ENCODE assay signal across 10 cellular contexts in genomic region chr11:336666-337002, GRCh38. TPM values are rescaled to one million over a fixed set of nuclear protein-coding genes. Genes with fewer than 3 reads are reported as not detected.
DNase-seq lines count a peak whose midpoint lies in the region; ATAC-seq and TF ChIP-seq lines count a peak whose summit lies in the region.
"Had no signal": no experiment of that assay in that cellular context is flagged by ENCODE, and none has a peak within 500 bp of the region (broad histone marks: within the 10 kb centered on the region; RNA-seq: fewer than 3 reads in every experiment).

No MANE protein-coding gene starts in this region.

- no peaks in the 10 kb centered on the region for H3K27me3 ChIP-seq in HUES64 (ENCODE audit: insufficient read depth, low read length)
- H3K27me3 ChIP-seq in duodenal mucosa (ENCODE audit: control insufficient read depth in 1 of 2, insufficient read depth in 2 of 2, low read length in 2 of 2): no peaks in the 10 kb centered on the region
- peaks cover 0 to 26% (median 3%) of the 10 kb centered on the region in 3 donors for H3K27me3 ChIP-seq in psoas muscle (ENCODE audit: insufficient read depth in 3 of 3, low read length in 2 of 3)
- H3K27me3 ChIP-seq: brain microvascular endothelial cell, gastroesophageal sphincter had no signal

- H3K36me3 ChIP-seq in HUES64 (ENCODE audit: insufficient read depth, low read length) (no peaks in the 10 kb centered on the region), duodenal mucosa (ENCODE audit: control insufficient read depth in 1 of 2, insufficient read depth in 2 of 2, low read length in 2 of 2) (no peaks in the 10 kb centered on the region), psoas muscle (ENCODE audit: insufficient read depth in 1 of 2, low read depth in 1 of 2) (no peaks in the 10 kb centered on the region)
- H3K36me3 ChIP-seq: brain microvascular endothelial cell, gastroesophageal sphincter had no signal

- intact Hi-C loops in psoas muscle (cut with DNase I): no loop called here

- no peak for TF ChIP-seq CTCF in psoas muscle (IDR thresholded peaks at IDR 0.05)

- DNase-seq in psoas muscle (no peak), HPDE6-E6E7 (ENCODE audit: extremely low spot score) (no peak)
- DNase-seq: brain microvascular endothelial cell, GOT3, SHP77 treated with DMSO at 0.1 percent for 48 hours had no signal

- H3K4me3 ChIP-seq in HUES64 (ENCODE audit: low read length) (no peak overlapping the region), duodenal mucosa (ENCODE audit: low read depth in 1 of 2, low read length in 2 of 2) (no peak overlapping the region), psoas muscle (no peak overlapping the region)
- H3K4me3 ChIP-seq: gastroesophageal sphincter had no signal

- no peak for ATAC-seq in psoas muscle
- ATAC-seq in HG03469 (IDR thresholded peaks at IDR 0.05; ENCODE audit: unreplicated experiment): no peak
- no peak for ATAC-seq in GM18498 (IDR thresholded peaks at IDR 0.05; ENCODE audit: unreplicated experiment)
- ATAC-seq: gastroesophageal sphincter had no signal

- H3K4me1 ChIP-seq in HUES64 (ENCODE audit: insufficient read depth, low read length) (peaks cover 53% of the 10 kb centered on the region), duodenal mucosa (ENCODE audit: control insufficient read depth in 1 of 2, insufficient read depth in 2 of 2, low read length in 2 of 2) (peaks cover 16% of the 10 kb centered on the region in 2 donors), psoas muscle (peaks cover 8% of the 10 kb centered on the region)

- 0 out of 2 replicates have a peak overlapping the region, but pooled peaks have one; percentile 1 for H3K9ac ChIP-seq in HUES64 (ENCODE audit: low read depth, low read length)
- H3K9ac ChIP-seq in duodenal mucosa (ENCODE audit: low read depth in 1 of 2, low read length in 2 of 2): no peak overlapping the region

- H3K27ac ChIP-seq in HUES64 (ENCODE audit: low read depth, low read length) (peak overlapping the region; percentile 66; the same call in 1 of the 2 replicates), duodenal mucosa (ENCODE audit: low read depth, low read length) (peak overlapping the region; percentile 48), psoas muscle (peak overlapping the region; percentile 65)
- H3K27ac ChIP-seq: brain microvascular endothelial cell had no signal

- H3K9me3 ChIP-seq in HUES64 (ENCODE audit: insufficient read depth, low read depth, low read length) (0 out of 2 replicates have a peak, but pooled peaks cover 7% of the 10 kb centered on the region), duodenal mucosa (ENCODE audit: control insufficient read depth in 1 of 2, low read length in 2 of 2) (no peaks in the 10 kb centered on the region), psoas muscle (no peaks in the 10 kb centered on the region)
- H3K9me3 ChIP-seq: gastroesophageal sphincter had no signal

- 83% methylated on average over 3 of the region's 3 CpGs for WGBS in HUES64
- 77 to 90% (median 84%) methylated on average over 3 of the region's 3 CpGs for WGBS in psoas muscle, 3 donors

RNA-seq across cellular contexts. Expression of gene IFITM3, which starts 16.0 kb away (rescaled TPM):
- polyA plus RNA-seq in HUES64 (2013, experiment 1 of 2): 177 TPM
- 210 TPM for polyA plus RNA-seq in HUES64 (2013, experiment 2 of 2)
- total RNA-seq in psoas muscle: 100 to 1,000 TPM; 136 to 234 (median 202) TPM
- 100 to 1,000 TPM; 186 to 557 (median 260) TPM for polyA plus RNA-seq in psoas muscle

RNA-seq across cellular contexts. Expression of gene IFITM1, which starts 22.8 kb away (rescaled TPM):
- polyA plus RNA-seq in HUES64 (2013, experiment 1 of 2): 343 TPM
- polyA plus RNA-seq in HUES64 (2013, experiment 2 of 2): 396 TPM
- total RNA-seq in psoas muscle: 100 to 1,000 TPM in 1 of 4 donors, 10 to 100 TPM in 3; 44.0 to 105 (median 71.3) TPM
- polyA plus RNA-seq in psoas muscle: 100 to 1,000 TPM in 1 of 3 donors, 10 to 100 TPM in 2; 39.7 to 107 (median 69.7) TPM

RNA-seq across cellular contexts. Expression of gene IFITM2, which starts 29.0 kb away (rescaled TPM):
- 152 TPM for polyA plus RNA-seq in HUES64 (2013, experiment 1 of 2)
- 233 TPM for polyA plus RNA-seq in HUES64 (2013, experiment 2 of 2)
- total RNA-seq in psoas muscle: 100 to 1,000 TPM; 131 to 161 (median 136) TPM
- polyA plus RNA-seq in psoas muscle: 100 to 1,000 TPM; 109 to 371 (median 181) TPM

RNA-seq across cellular contexts. Expression of gene B4GALNT4, which starts 32.7 kb away (rescaled TPM):
- 51.8 TPM for polyA plus RNA-seq in HUES64 (2013, experiment 1 of 2)
- 48.1 TPM for polyA plus RNA-seq in HUES64 (2013, experiment 2 of 2)
- under 1 TPM in 3 of 4 donors, not detected in 1; 0.06 to 0.12 (median 0.06) TPM for total RNA-seq in psoas muscle
- polyA plus RNA-seq in psoas muscle: under 1 TPM; 0.04 to 0.27 (median 0.05) TPM

RNA-seq across cellular contexts. Expression of gene IFITM5, which starts 37.3 kb away (rescaled TPM):
- polyA plus RNA-seq in HUES64 (2013, experiment 1 of 2): not detected
- not detected for polyA plus RNA-seq in HUES64 (2013, experiment 2 of 2)
- not detected for total RNA-seq in psoas muscle
- polyA plus RNA-seq in psoas muscle: not detected
- total RNA-seq: gastroesophageal sphincter had no signal
